ENCODE assay signal across 9 cellular contexts in genomic region chr9:34653131-34653530, GRCh38. TPM values are rescaled to one million over a fixed set of nuclear protein-coding genes. Genes with fewer than 3 reads are reported as not detected.
DNase-seq lines count a peak whose midpoint lies in the region; ATAC-seq, FAIRE-seq and TF ChIP-seq lines count a peak whose summit lies in the region.
"Had no signal": no experiment of that assay in that cellular context is flagged by ENCODE, and none has a peak within 500 bp of the region (broad histone marks: within the 10 kb centered on the region; RNA-seq: fewer than 3 reads in every experiment).

No MANE protein-coding gene starts in this region.

- FAIRE-seq in GM12891 (lab: Jason Lieb, UNC): no peak
- FAIRE-seq: frontal cortex had no signal

- DNase-seq in adipocyte (ENCODE audit: low read depth) (peak; percentile 67), iris pigment epithelial cell (ENCODE audit: low read depth) (peak; percentile 20), GM13976 (ENCODE audit: low spot score) (no peak), GM12891 (ENCODE audit: insufficient read length, low spot score) (no peak), HuH-7 (ENCODE audit: low spot score) (no peak)
- DNase-seq in stimulated activated naive B cell treated with anti-CD40 and anti-IgM and Interleukin-4, amounts not matched to agents 10 μg/mL and 1 μg/mL and 100 μg/mL, for 72 hours: no peak
- no peak for DNase-seq in stimulated activated CD4-positive, alpha-beta T cell treated with anti-CD3 and anti-CD28 coated beads, Interleukin-15, amount 100 ng/mL, for 24 hours

- in situ Hi-C loops in GM13976 (cut with MboI; ENCODE audit: low sequenced_read_pairs, unreplicated experiment): no loop called here

- ATAC-seq in stimulated activated naive B cell treated with anti-CD40 and anti-IgM and Interleukin-4, amounts not matched to agents 10 μg/mL and 1 μg/mL and 100 μg/mL, for 72 hours (replicated peaks): no peak

- no peaks in the 10 kb centered on the region for H3K36me3 ChIP-seq in ES-I3 (ENCODE audit: insufficient read depth, low read length)
- peaks cover 15% of the 10 kb centered on the region for H3K36me3 ChIP-seq in adipocyte (ENCODE audit: control insufficient read depth, insufficient read depth, low read length, severe bottlenecking)

- H3K9me3 ChIP-seq in ES-I3 (ENCODE audit: control insufficient read depth, insufficient read depth, low read length): no peaks in the 10 kb centered on the region
- no peaks in the 10 kb centered on the region for H3K9me3 ChIP-seq in adipocyte (ENCODE audit: control insufficient read depth, low read length)

- no peaks in the 10 kb centered on the region for H3K9me3 Mint-ChIP-seq in stimulated activated naive B cell treated with anti-CD40 and anti-IgM and Interleukin-4, amounts not matched to agents 10 μg/mL and 1 μg/mL and 100 μg/mL, for 72 hours

- H3K9ac ChIP-seq in ES-I3 (ENCODE audit: low read depth, low read length): 0 out of 2 replicates have a peak overlapping the region, but pooled peaks have one; percentile 6
- H3K9ac ChIP-seq in adipocyte (ENCODE audit: low read length): peak overlapping the region; percentile 85

- peak overlapping the region; percentile 14 for H3K27ac Mint-ChIP-seq in stimulated activated naive B cell treated with anti-CD40 and anti-IgM and Interleukin-4, amounts not matched to agents 10 μg/mL and 1 μg/mL and 100 μg/mL, for 72 hours

- no peak for TF ChIP-seq POLR2A in GM12891 (IDR thresholded peaks at IDR 0.05; ENCODE audit: low read depth, low read length)

- peaks cover 25 to 27% of the 10 kb centered on the region in 2 donors for H3K36me3 Mint-ChIP-seq in stimulated activated naive B cell treated with anti-CD40 and anti-IgM and Interleukin-4, amounts not matched to agents 10 μg/mL and 1 μg/mL and 100 μg/mL, for 72 hours

- peak overlapping the region; percentile 81 for H3K4me3 ChIP-seq in adipocyte (ENCODE audit: low read length)

- peaks cover 17 to 45% of the 10 kb centered on the region in 2 donors for H3K4me1 Mint-ChIP-seq in stimulated activated naive B cell treated with anti-CD40 and anti-IgM and Interleukin-4, amounts not matched to agents 10 μg/mL and 1 μg/mL and 100 μg/mL, for 72 hours

- no peak for TF ChIP-seq CTCF in GM13976 (IDR thresholded peaks at IDR 0.05; ENCODE audit: borderline replicate concordance, control extremely low read depth, extremely low read depth, insufficient read depth, missing control alignments)

- H3K4me3 Mint-ChIP-seq in stimulated activated naive B cell treated with anti-CD40 and anti-IgM and Interleukin-4, amounts not matched to agents 10 μg/mL and 1 μg/mL and 100 μg/mL, for 72 hours: peak overlapping the region in 1 of 2 donors; percentile 8

- H3K27me3 Mint-ChIP-seq in stimulated activated naive B cell treated with anti-CD40 and anti-IgM and Interleukin-4, amounts not matched to agents 10 μg/mL and 1 μg/mL and 100 μg/mL, for 72 hours: no peaks in the 10 kb centered on the region

- no peaks in the 10 kb centered on the region for H3K27me3 ChIP-seq in adipocyte (replicated peaks; ENCODE audit: control insufficient read depth, insufficient read depth, low read length)

- peaks cover 26% of the 10 kb centered on the region for H3K4me1 ChIP-seq in ES-I3 (ENCODE audit: insufficient read depth, low read length)
- H3K4me1 ChIP-seq in adipocyte (ENCODE audit: control insufficient read depth, insufficient read depth, low read length): peaks cover 48% of the 10 kb centered on the region

TF ChIP-seq in GM12891, 5 proteins besides CTCF, POLR2A, EP300 and RAD21:
- TF ChIP-seq POU2F2 (IDR thresholded peaks at IDR 0.05; ENCODE audit: low read depth, low read length) (no peak), SPI1 (IDR thresholded peaks at IDR 0.05; ENCODE audit: low read depth, low read length) (no peak), PAX5 (IDR thresholded peaks at IDR 0.05; ENCODE audit: insufficient read depth, low read length, severe bottlenecking) (no peak), POLR2AphosphoS5 (IDR thresholded peaks at IDR 0.05; ENCODE audit: low read depth, low read length) (no peak), TAF1 (IDR thresholded peaks at IDR 0.05; ENCODE audit: low read depth, low read length) (no peak)
TF ChIP-seq in GM12891: peak in this region for 0.

RNA-seq across cellular contexts. Expression of gene IL11RA, which starts 1.1 kb away (rescaled TPM):
- 6.9 TPM for polyA plus RNA-seq in GM12891 (2012; ENCODE audit: low read depth, missing spikeins)

RNA-seq across cellular contexts. Expression of gene GALT, which starts 6.7 kb away (rescaled TPM):
- 18.2 TPM for polyA plus RNA-seq in GM12891 (2012; ENCODE audit: low read depth, missing spikeins)

RNA-seq across cellular contexts. Expression of gene CCL27, which starts 9.3 kb away (rescaled TPM):
- not detected for polyA plus RNA-seq in GM12891 (2012; ENCODE audit: low read depth, missing spikeins)

RNA-seq across cellular contexts. Expression of gene SIGMAR1, which starts 15.5 kb away (rescaled TPM):
- polyA plus RNA-seq in GM12891 (2012; ENCODE audit: low read depth, missing spikeins): 14.9 TPM

RNA-seq across cellular contexts. Expression of gene ARID3C, which starts 24.3 kb away (rescaled TPM):
- not detected for polyA plus RNA-seq in GM12891 (2012; ENCODE audit: low read depth, missing spikeins)

Comparison
In these comparisons a context has a peak if more than half of its experiments do, and no peak if none do; other contexts are left out.
1. DNase-seq: peak in adipocyte (single experiment) and iris pigment epithelial cell (single experiment); none in stimulated activated naive B cell treated with anti-CD40 and anti-IgM and Interleukin-4, amounts not matched to agents 10 μg/mL and 1 μg/mL and 100 μg/mL, for 72 hours (single experiment), GM13976 (single experiment), GM12891 (single experiment), HuH-7 (single experiment) and stimulated activated CD4-positive, alpha-beta T cell treated with anti-CD3 and anti-CD28 coated beads, Interleukin-15, amount 100 ng/mL, for 24 hours (single experiment).